Comparison of ENCODE assay signal across 17 cellular contexts in the genomic region with DNA sequence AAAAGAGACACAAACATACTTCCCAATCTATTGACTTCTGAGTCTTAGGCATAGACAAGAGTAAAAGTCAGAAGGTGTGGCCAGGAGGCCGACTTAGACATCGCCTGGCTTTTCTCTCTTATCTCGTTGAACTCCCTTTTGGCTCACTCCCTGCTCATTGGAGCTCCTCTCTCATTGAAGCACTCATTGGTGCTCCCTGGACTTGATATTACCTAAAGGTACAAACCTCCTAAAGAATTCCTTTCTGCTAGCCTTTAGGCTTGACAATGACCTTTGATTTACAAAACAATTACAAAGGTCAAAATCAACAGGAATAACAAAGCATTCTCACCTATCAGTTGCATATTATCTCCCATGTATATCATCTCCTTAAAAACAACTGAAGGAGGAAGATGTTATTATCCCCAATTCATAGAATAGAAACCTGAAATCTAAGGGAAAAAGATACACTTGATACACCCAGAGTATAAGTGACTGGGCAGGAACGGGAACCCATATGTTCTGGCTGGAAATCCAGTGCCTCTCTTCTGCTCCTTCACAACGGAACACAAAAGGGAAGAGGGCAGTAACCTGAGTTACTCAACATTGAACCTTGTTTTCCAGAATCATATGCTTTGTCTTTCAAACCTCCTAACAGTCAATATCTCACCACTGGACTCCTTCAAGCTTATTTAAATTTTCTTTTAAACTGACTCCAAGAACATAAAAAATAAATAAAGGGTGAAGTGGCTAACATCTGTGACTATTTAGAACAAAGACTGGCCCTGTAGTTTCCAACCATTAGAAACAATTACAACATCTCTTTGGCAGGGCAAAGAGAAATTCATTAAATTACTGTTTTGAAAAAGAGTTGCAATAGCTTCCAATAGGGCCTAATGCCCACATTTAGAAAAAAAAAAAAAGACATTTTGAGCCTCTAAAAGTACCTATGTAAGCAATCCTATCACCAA.
"Had no signal": no experiment of that assay in that cellular context is flagged by ENCODE, and none has a peak within 500 bp of the region (broad histone marks: within the 10 kb centered on the region; RNA-seq: fewer than 3 reads in every experiment).

No MANE protein-coding gene starts in this region.

- H3K4me1 ChIP-seq: heart left ventricle, left ventricle myocardium inferior, suprapubic skin, upper lobe of left lung had no signal

- H3K4me3 ChIP-seq: heart left ventricle, left ventricle myocardium inferior, suprapubic skin, upper lobe of left lung had no signal

- H3K27ac ChIP-seq: heart left ventricle, left ventricle myocardium inferior, suprapubic skin, upper lobe of left lung had no signal

- H3K9me3 ChIP-seq: left ventricle myocardium inferior, upper lobe of left lung had no signal

- H3K4me1 Mint-ChIP-seq: memory B cell, nephron had no signal

- H3K27me3 Mint-ChIP-seq: memory B cell had no signal

- H3K4me3 Mint-ChIP-seq: endodermal cell, memory B cell, nephron had no signal

- H3K36me3 Mint-ChIP-seq: activated naive CD4-positive, alpha-beta T cell treated with anti-CD3 and anti-CD28 coated beads, Interleukin-2, amount 50 U/mL, for 72 hours; memory B cell had no signal

- H3K9me3 Mint-ChIP-seq: nephron had no signal

- DNase-seq: activated CD4-positive, alpha-beta T cell treated with anti-CD3 and anti-CD28 coated beads, Interleukin-2, amount 50 U/mL, for 1 hour; activated effector memory CD4-positive, alpha-beta T cell treated with Interleukin-2 at 50 U/mL for 16 hours; activated T-cell treated with anti-CD3 and anti-CD28 coated beads, Interleukin-2, amount 50 U/mL, for 1 hour; amygdala; endodermal cell; foreskin melanocyte; heart left ventricle; kidney; left ventricle myocardium inferior; stimulated activated CD4-positive, alpha-beta T cell treated with anti-CD3 and anti-CD28 coated beads, Interleukin-2, amount 100 ng/mL, for 48 hours; stimulated activated CD8-positive, alpha-beta memory T cell treated with anti-CD3 and anti-CD28 coated beads, Interleukin-4, amount 100 ng/mL, for 48 hours; stimulated activated naive CD8-positive, alpha-beta T cell treated with anti-CD3 and anti-CD28 coated beads, Interleukin-15, Interleukin-2, amounts not matched to agents 100 U/mL and 50 U/mL, for 24 hours; upper lobe of left lung had no signal

- ATAC-seq: activated naive CD4-positive, alpha-beta T cell treated with anti-CD3 and anti-CD28 coated beads, Interleukin-2, amount 50 U/mL, for 72 hours; heart left ventricle; stimulated activated naive CD8-positive, alpha-beta T cell treated with anti-CD3 and anti-CD28 coated beads, Interleukin-15, Interleukin-2, amounts not matched to agents 100 U/mL and 50 U/mL, for 24 hours had no signal

- H3K36me3 ChIP-seq: heart left ventricle, left ventricle myocardium inferior, suprapubic skin, upper lobe of left lung had no signal

- H3K27ac Mint-ChIP-seq: activated naive CD4-positive, alpha-beta T cell treated with anti-CD3 and anti-CD28 coated beads, Interleukin-2, amount 50 U/mL, for 72 hours; endodermal cell; memory B cell; nephron had no signal

- H3K27me3 ChIP-seq: heart left ventricle, suprapubic skin, upper lobe of left lung had no signal
